ENCODE assay signal across 1 cellular context in genomic region chr10:114911052-114911697, GRCh38.
TF ChIP-seq lines count a peak whose summit lies in the region.

No MANE protein-coding gene starts in this region.

TF ChIP-seq in GM23338, 12 proteins besides CTCF, POLR2A, EP300 and RAD21:
- TF ChIP-seq ZNF462 (CRISPR knock-in tag; IDR thresholded peaks at IDR 0.05) (no peak), ETS1 (IDR thresholded peaks at IDR 0.05) (no peak), ZNF331 (CRISPR knock-in tag; IDR thresholded peaks at IDR 0.05; ENCODE audit: low read depth) (no peak), JUNB (IDR thresholded peaks at IDR 0.05; ENCODE audit: unreplicated experiment) (no peak), EZH2phosphoT487 (IDR thresholded peaks at IDR 0.05; ENCODE audit: unreplicated experiment) (no peak), ZNF114 (CRISPR knock-in tag; IDR thresholded peaks at IDR 0.05) (no peak), NANOG (IDR thresholded peaks at IDR 0.05; ENCODE audit: borderline replicate concordance) (no peak), STAT1 (IDR thresholded peaks at IDR 0.05; ENCODE audit: unreplicated experiment) (no peak), POLR2AphosphoS5 (IDR thresholded peaks at IDR 0.05; ENCODE audit: low read depth) (no peak), REST (IDR thresholded peaks at IDR 0.05; ENCODE audit: unreplicated experiment) (no peak), CREB1 (CRISPR knock-in tag; IDR thresholded peaks at IDR 0.05; ENCODE audit: low read depth) (no peak), EZH2 (IDR thresholded peaks at IDR 0.05; ENCODE audit: low read depth, unreplicated experiment) (no peak)
TF ChIP-seq in GM23338: peak in this region for 0.
